ENCODE assay signal across 8 cellular contexts in the genomic region with DNA sequence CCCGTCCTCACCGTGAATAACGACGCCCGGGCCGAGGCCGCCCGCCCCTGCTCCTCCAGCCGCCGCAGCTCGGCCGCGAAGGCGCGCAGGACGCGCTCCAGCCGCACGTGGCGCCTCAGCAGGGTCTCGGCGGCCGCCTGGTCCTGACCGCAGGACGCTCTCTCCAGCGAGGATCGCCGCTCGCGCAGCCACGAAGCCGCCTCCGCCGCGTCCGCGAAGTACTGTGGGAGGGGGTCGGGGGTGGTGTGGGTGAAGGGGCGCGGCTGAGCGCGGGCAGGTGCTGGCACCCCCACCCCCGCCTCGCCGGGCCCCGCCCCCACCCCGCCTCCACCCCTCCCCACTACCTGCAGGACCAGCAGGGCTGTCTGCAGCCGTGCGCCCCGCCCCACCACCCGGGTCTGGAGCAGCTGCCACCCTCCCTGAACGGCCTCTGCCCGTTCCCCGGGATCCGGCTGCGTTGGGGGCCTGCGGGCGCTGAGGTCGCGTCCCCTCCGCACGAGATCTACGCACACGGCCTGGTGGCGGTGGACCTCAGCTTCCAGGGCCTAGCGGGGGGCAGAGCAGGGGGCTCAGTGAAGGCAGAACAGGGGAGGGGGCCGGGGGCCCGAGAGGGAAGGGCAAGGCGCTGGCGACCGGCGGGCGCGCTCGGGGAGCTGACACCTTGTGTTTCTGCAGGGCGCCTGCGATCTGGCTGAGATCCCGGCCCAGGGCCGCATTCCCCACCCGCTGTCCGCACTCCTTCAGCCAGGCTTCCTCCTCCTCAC. TPM values are rescaled to one million over a fixed set of nuclear protein-coding genes. Genes with fewer than 3 reads are reported as not detected.
DNase-seq lines count a peak whose midpoint lies in the region; ATAC-seq and TF ChIP-seq lines count a peak whose summit lies in the region.

No MANE protein-coding gene starts in this region.

- H2AK5ac ChIP-seq in mesenchymal stem cell (ENCODE audit: low read length, severe bottlenecking): no peak overlapping the region

- TF ChIP-seq POLR2A in thyroid gland (IDR thresholded peaks at IDR 0.05): no peak

- peak overlapping the region; percentile 45 for H3K4me2 ChIP-seq in mesenchymal stem cell (ENCODE audit: low read length, poor library complexity, severe bottlenecking)

- H2BK15ac ChIP-seq in mesenchymal stem cell (ENCODE audit: low read depth, poor library complexity, severe bottlenecking): no peak overlapping the region

- intact Hi-C loops in activated CD4-positive, alpha-beta T cell treated with anti-CD3 and anti-CD28 coated beads for 36 hours (cut with DNase I, micrococcal nuclease): no loop called here
- intact Hi-C loops in thyroid gland (cut with DNase I): no loop called here

- H3K4me3 ChIP-seq in epithelial cell of esophagus (ENCODE audit: low read length) (peak overlapping the region; percentile 15), mesenchymal stem cell (ENCODE audit: insufficient read depth in 1 of 2, low read depth in 1 of 2, low read length in 2 of 2) (peak overlapping the region in 1 of 2 experiments; percentile 18), thyroid gland (replicated peaks in 1 of 3) (peak overlapping the region in 1 of 3 donors; percentile 15)

- H2BK12ac ChIP-seq in mesenchymal stem cell (ENCODE audit: low read length in 2 of 2): no peak overlapping the region

- CTCF ChIA-PET in activated CD4-positive, alpha-beta T cell treated with anti-CD3 and anti-CD28 coated beads for 36 hours (lab: Charles Lee): interaction anchor here (0.6 to 1.5 kb wide), 4 partner anchors 10 to 108 kb away, joined by 3 to 4 read pairs (median 4); partner anchors contain the start of gene MAPKBP1
- CTCF ChIA-PET in activated CD4-positive, alpha-beta T cell treated with anti-CD3 and anti-CD28 coated beads, Interleukin-2, amount 10 ng/mL, durations not matched to agents 7 days and 5 days (lab: Charles Lee): interaction anchor here (1.0 to 1.3 kb wide), 5 partner anchors 8 to 108 kb away, joined by 3 to 4 read pairs (median 3); partner anchors contain the start of gene MAPKBP1

- no peak overlapping the region for H2BK5ac ChIP-seq in mesenchymal stem cell (ENCODE audit: low read depth, low read length, poor library complexity, severe bottlenecking)

- H3K18ac ChIP-seq in mesenchymal stem cell (ENCODE audit: low read depth in 1 of 2, low read length in 2 of 2): peak overlapping the region in 1 of 2 experiments; percentile 29

- H3K36me3 Mint-ChIP-seq in activated CD4-positive, alpha-beta T cell treated with anti-CD3 and anti-CD28 coated beads for 36 hours (ENCODE audit: low read depth): no peaks in the 10 kb centered on the region
- H3K36me3 Mint-ChIP-seq in activated CD4-positive, alpha-beta T cell treated with anti-CD3 and anti-CD28 coated beads, Interleukin-2, amount 10 ng/mL, durations not matched to agents 7 days and 5 days (ENCODE audit: low read depth): no peaks in the 10 kb centered on the region

- peaks cover 7% of the 10 kb centered on the region for H3K27me3 Mint-ChIP-seq in activated CD4-positive, alpha-beta T cell treated with anti-CD3 and anti-CD28 coated beads for 36 hours
- H3K27me3 Mint-ChIP-seq in activated CD4-positive, alpha-beta T cell treated with anti-CD3 and anti-CD28 coated beads, Interleukin-2, amount 10 ng/mL, durations not matched to agents 7 days and 5 days: peaks cover 6% of the 10 kb centered on the region

- TF ChIP-seq CTCF in epithelial cell of esophagus (IDR thresholded peaks at IDR 0.05; ENCODE audit: insufficient read depth, low read depth, low read length, missing control alignments) (no peak), thyroid gland (IDR thresholded peaks at IDR 0.05) (no peak)

- no peak for DNase-seq in activated CD4-positive, alpha-beta T cell treated with anti-CD3 and anti-CD28 coated beads for 36 hours
- no peak for DNase-seq in activated CD4-positive, alpha-beta T cell treated with anti-CD3 and anti-CD28 coated beads, Interleukin-2, amount 10 ng/mL, durations not matched to agents 7 days and 5 days
- DNase-seq in epithelial cell of esophagus (ENCODE audit: low read depth) (no peak), mesenchymal stem cell (no peak), thyroid gland (peak; percentile 71 to 75)

- no peak overlapping the region for H3K23ac ChIP-seq in mesenchymal stem cell (ENCODE audit: low read length in 2 of 2)

- peaks cover 26% of the 10 kb centered on the region for H3K4me1 ChIP-seq in mesenchymal stem cell (ENCODE audit: control insufficient read depth, insufficient read depth, low read depth, low read length)
- peaks cover 29 to 38% of the 10 kb centered on the region in 2 donors for H3K4me1 ChIP-seq in thyroid gland

- POLR2A ChIA-PET in activated CD4-positive, alpha-beta T cell treated with anti-CD3 and anti-CD28 coated beads for 36 hours (lab: Charles Lee): no interaction called here
- POLR2A ChIA-PET in activated CD4-positive, alpha-beta T cell treated with anti-CD3 and anti-CD28 coated beads, Interleukin-2, amount 10 ng/mL, durations not matched to agents 7 days and 5 days (lab: Charles Lee): no interaction called here

- H4K8ac ChIP-seq in mesenchymal stem cell (ENCODE audit: low read length): no peak overlapping the region

- H3K14ac ChIP-seq in mesenchymal stem cell (ENCODE audit: low read length in 2 of 2): no peak overlapping the region

- peaks cover 4% of the 10 kb centered on the region for H3K4me1 Mint-ChIP-seq in activated CD4-positive, alpha-beta T cell treated with anti-CD3 and anti-CD28 coated beads for 36 hours
- H3K4me1 Mint-ChIP-seq in activated CD4-positive, alpha-beta T cell treated with anti-CD3 and anti-CD28 coated beads, Interleukin-2, amount 10 ng/mL, durations not matched to agents 7 days and 5 days: peaks cover 11% of the 10 kb centered on the region

- 10% methylated on average over 36 of the region's 81 CpGs for WGBS in mesenchymal stem cell
- WGBS in thyroid gland, 2 donors: 0 to 10% methylated on average over 1 to 4 of the region's 81 CpGs

- no peak overlapping the region for H4K91ac ChIP-seq in mesenchymal stem cell (ENCODE audit: low read length)

- no peak overlapping the region for H3K9ac ChIP-seq in mesenchymal stem cell (ENCODE audit: low read length)

- H2AFZ ChIP-seq in mesenchymal stem cell (ENCODE audit: low read depth, low read length): peak overlapping the region; percentile 32

- peak; percentile 30 for ATAC-seq in activated CD4-positive, alpha-beta T cell treated with anti-CD3 and anti-CD28 coated beads for 36 hours
- ATAC-seq in HG03460 (IDR thresholded peaks at IDR 0.05; ENCODE audit: unreplicated experiment) (no peak), HG03175 (IDR thresholded peaks at IDR 0.05; ENCODE audit: unreplicated experiment) (no peak), HG02938 (IDR thresholded peaks at IDR 0.05; ENCODE audit: unreplicated experiment) (no peak)

- H3K27ac Mint-ChIP-seq in activated CD4-positive, alpha-beta T cell treated with anti-CD3 and anti-CD28 coated beads for 36 hours: no peak overlapping the region
- H3K27ac Mint-ChIP-seq in activated CD4-positive, alpha-beta T cell treated with anti-CD3 and anti-CD28 coated beads, Interleukin-2, amount 10 ng/mL, durations not matched to agents 7 days and 5 days: no peak overlapping the region

- H3K4me3 Mint-ChIP-seq in activated CD4-positive, alpha-beta T cell treated with anti-CD3 and anti-CD28 coated beads for 36 hours: no peak overlapping the region
- no peak overlapping the region for H3K4me3 Mint-ChIP-seq in activated CD4-positive, alpha-beta T cell treated with anti-CD3 and anti-CD28 coated beads, Interleukin-2, amount 10 ng/mL, durations not matched to agents 7 days and 5 days

- H3K4ac ChIP-seq in mesenchymal stem cell (ENCODE audit: low read depth in 1 of 2, low read length in 2 of 2): no peak overlapping the region

- H3K9me3 ChIP-seq in mesenchymal stem cell (ENCODE audit: control insufficient read depth, low read length) (no peaks in the 10 kb centered on the region), thyroid gland (no peaks in the 10 kb centered on the region)

- H3K36me3 ChIP-seq in mesenchymal stem cell (ENCODE audit: control insufficient read depth in 1 of 2, insufficient read depth in 2 of 2, low read depth in 1 of 2, low read length in 2 of 2): peaks cover 0 to 60% of the 10 kb centered on the region in 2 experiments
- H3K36me3 ChIP-seq in thyroid gland: no peaks in the 10 kb centered on the region

- no peak overlapping the region for H2BK120ac ChIP-seq in mesenchymal stem cell (ENCODE audit: low read depth, low read length)

- H3K27ac ChIP-seq in mesenchymal stem cell (ENCODE audit: low read length, poor library complexity, severe bottlenecking): no peak overlapping the region
- H3K27ac ChIP-seq in thyroid gland: peak overlapping the region in 2 of 3 donors; percentile 1 to 50

- H3K27me3 ChIP-seq in mesenchymal stem cell (ENCODE audit: control insufficient read depth in 1 of 2, insufficient read depth in 1 of 2, low read length in 2 of 2) (peaks cover 6 to 42% of the 10 kb centered on the region in 2 experiments), thyroid gland (no peaks in the 10 kb centered on the region)

- H3K79me1 ChIP-seq in mesenchymal stem cell (replicated peaks; ENCODE audit: low read length, poor library complexity, severe bottlenecking): no peaks in the 10 kb centered on the region

- no peaks in the 10 kb centered on the region for H3K9me3 Mint-ChIP-seq in activated CD4-positive, alpha-beta T cell treated with anti-CD3 and anti-CD28 coated beads for 36 hours (ENCODE audit: low read depth)
- no peaks in the 10 kb centered on the region for H3K9me3 Mint-ChIP-seq in activated CD4-positive, alpha-beta T cell treated with anti-CD3 and anti-CD28 coated beads, Interleukin-2, amount 10 ng/mL, durations not matched to agents 7 days and 5 days

RNA-seq across cellular contexts. Expression of gene SPTBN5, which starts 11.7 kb away (rescaled TPM):
- total RNA-seq in activated CD4-positive, alpha-beta T cell treated with anti-CD3 and anti-CD28 coated beads for 36 hours: under 1 TPM; 0.46 to 0.51 TPM
- 1 to 10 TPM; 1.2 to 1.5 TPM for total RNA-seq in activated CD4-positive, alpha-beta T cell treated with anti-CD3 and anti-CD28 coated beads, Interleukin-2, amount 10 ng/mL, durations not matched to agents 7 days and 5 days
- polyA plus RNA-seq in mesenchymal stem cell (2013, experiment 1 of 2): 0.32 TPM
- polyA plus RNA-seq in mesenchymal stem cell (2013, experiment 2 of 2): 0.29 TPM
- total RNA-seq in thyroid gland: 1 to 10 TPM in 3 of 4 donors, under 1 TPM in 1; 0.40 to 2.5 (median 1.8) TPM

RNA-seq across cellular contexts. Expression of gene PLA2G4B, which starts 43.5 kb away (rescaled TPM):
- 1 to 10 TPM; 5.0 to 6.9 TPM for total RNA-seq in activated CD4-positive, alpha-beta T cell treated with anti-CD3 and anti-CD28 coated beads for 36 hours
- total RNA-seq in activated CD4-positive, alpha-beta T cell treated with anti-CD3 and anti-CD28 coated beads, Interleukin-2, amount 10 ng/mL, durations not matched to agents 7 days and 5 days: 10 to 100 TPM; 10.5 to 17.0 TPM
- polyA plus RNA-seq in mesenchymal stem cell (2013, experiment 1 of 2): 3.3 TPM
- polyA plus RNA-seq in mesenchymal stem cell (2013, experiment 2 of 2): 2.0 TPM
- 10 to 100 TPM in 1 of 4 donors, 1 to 10 TPM in 3; 6.2 to 13.0 (median 8.6) TPM for total RNA-seq in thyroid gland

RNA-seq across cellular contexts. Expression of gene JMJD7, which starts 54.2 kb away (rescaled TPM):
- 10 to 100 TPM; 17.1 to 17.6 TPM for total RNA-seq in activated CD4-positive, alpha-beta T cell treated with anti-CD3 and anti-CD28 coated beads for 36 hours
- total RNA-seq in activated CD4-positive, alpha-beta T cell treated with anti-CD3 and anti-CD28 coated beads, Interleukin-2, amount 10 ng/mL, durations not matched to agents 7 days and 5 days: 10 to 100 TPM; 23.9 to 28.4 TPM
- polyA plus RNA-seq in mesenchymal stem cell (2013, experiment 1 of 2): 2.6 TPM
- polyA plus RNA-seq in mesenchymal stem cell (2013, experiment 2 of 2): 2.5 TPM
- total RNA-seq in thyroid gland: 10 to 100 TPM; 18.8 to 36.6 (median 28.3) TPM

Comparison
In these comparisons a context has a peak if more than half of its experiments do, and no peak if none do; other contexts are left out.
1. DNase-seq: peak in thyroid gland (2 of 2); none in activated CD4-positive, alpha-beta T cell treated with anti-CD3 and anti-CD28 coated beads for 36 hours (single experiment), activated CD4-positive, alpha-beta T cell treated with anti-CD3 and anti-CD28 coated beads, Interleukin-2, amount 10 ng/mL, durations not matched to agents 7 days and 5 days (single experiment), epithelial cell of esophagus (single experiment) and mesenchymal stem cell (single experiment).